In the genomic region with DNA sequence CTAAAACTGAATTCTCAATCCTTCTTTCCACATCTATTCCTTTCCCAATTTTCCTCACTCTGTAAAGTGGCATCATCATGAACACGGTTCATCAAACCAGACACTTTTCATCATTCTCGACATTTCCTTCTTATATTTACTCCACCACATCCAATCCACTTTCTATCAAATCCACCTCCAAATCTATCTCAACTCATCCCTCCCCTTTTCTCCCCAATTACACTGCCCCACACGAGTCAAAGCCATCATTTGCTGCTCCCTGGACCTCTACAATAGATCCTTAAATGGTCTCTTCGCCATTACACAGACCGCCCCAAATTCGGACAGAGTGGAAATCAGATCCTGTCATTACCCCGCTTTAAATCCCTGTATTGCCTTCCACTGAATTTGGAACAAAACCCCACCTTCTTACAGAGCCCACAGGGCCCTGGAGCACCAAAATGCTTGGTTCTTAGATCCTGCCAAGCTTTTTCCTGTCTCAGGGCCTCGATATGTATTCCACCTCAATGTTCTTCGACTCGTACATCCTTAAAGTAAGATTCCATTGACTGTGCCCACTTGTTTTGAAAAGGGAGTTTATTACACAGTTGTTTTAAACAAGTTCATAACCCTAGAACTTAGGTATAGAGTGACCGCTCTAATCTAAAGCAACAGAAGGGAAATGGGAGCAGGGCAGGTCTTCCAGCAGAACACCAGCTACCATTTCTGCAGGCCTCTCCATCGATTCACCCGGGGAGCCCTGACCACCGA, we compare ENCODE assay signal across 1 cellular context.
A peak's percentile ranks its signal among the peaks of the same experiment; 100 is the strongest.
TF ChIP-seq lines count a peak whose summit lies in the region.

No MANE protein-coding gene starts in this region.

TF ChIP-seq in GM12878, 131 proteins besides CTCF, POLR2A, EP300 and RAD21 (continued from another document):
- TF ChIP-seq, protein P1, sequence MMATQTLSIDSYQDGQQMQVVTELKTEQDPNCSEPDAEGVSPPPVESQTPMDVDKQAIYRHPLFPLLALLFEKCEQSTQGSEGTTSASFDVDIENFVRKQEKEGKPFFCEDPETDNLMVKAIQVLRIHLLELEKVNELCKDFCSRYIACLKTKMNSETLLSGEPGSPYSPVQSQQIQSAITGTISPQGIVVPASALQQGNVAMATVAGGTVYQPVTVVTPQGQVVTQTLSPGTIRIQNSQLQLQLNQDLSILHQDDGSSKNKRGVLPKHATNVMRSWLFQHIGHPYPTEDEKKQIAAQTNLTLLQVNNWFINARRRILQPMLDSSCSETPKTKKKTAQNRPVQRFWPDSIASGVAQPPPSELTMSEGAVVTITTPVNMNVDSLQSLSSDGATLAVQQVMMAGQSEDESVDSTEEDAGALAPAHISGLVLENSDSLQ (IDR thresholded peaks at IDR 0.05) = no peak
- TF ChIP-seq, protein P2, sequence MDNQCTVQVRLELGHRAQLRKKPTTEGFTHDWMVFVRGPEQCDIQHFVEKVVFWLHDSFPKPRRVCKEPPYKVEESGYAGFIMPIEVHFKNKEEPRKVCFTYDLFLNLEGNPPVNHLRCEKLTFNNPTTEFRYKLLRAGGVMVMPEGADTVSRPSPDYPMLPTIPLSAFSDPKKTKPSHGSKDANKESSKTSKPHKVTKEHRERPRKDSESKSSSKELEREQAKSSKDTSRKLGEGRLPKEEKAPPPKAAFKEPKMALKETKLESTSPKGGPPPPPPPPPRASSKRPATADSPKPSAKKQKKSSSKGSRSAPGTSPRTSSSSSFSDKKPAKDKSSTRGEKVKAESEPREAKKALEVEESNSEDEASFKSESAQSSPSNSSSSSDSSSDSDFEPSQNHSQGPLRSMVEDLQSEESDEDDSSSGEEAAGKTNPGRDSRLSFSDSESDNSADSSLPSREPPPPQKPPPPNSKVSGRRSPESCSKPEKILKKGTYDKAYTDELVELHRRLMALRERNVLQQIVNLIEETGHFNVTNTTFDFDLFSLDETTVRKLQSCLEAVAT (IDR thresholded peaks at IDR 0.05) = peak; percentile 82
- no peak for TF ChIP-seq GABPA (IDR thresholded peaks at IDR 0.05; ENCODE audit: low read depth)
- no peak for TF ChIP-seq BACH1 (IDR thresholded peaks at IDR 0.05; ENCODE audit: borderline replicate concordance)
- no peak for TF ChIP-seq STAT3 (IDR thresholded peaks at IDR 0.05; ENCODE audit: low read depth, low read length)
